Comparison of ENCODE assay signal across 9 cellular contexts in the genomic region with DNA sequence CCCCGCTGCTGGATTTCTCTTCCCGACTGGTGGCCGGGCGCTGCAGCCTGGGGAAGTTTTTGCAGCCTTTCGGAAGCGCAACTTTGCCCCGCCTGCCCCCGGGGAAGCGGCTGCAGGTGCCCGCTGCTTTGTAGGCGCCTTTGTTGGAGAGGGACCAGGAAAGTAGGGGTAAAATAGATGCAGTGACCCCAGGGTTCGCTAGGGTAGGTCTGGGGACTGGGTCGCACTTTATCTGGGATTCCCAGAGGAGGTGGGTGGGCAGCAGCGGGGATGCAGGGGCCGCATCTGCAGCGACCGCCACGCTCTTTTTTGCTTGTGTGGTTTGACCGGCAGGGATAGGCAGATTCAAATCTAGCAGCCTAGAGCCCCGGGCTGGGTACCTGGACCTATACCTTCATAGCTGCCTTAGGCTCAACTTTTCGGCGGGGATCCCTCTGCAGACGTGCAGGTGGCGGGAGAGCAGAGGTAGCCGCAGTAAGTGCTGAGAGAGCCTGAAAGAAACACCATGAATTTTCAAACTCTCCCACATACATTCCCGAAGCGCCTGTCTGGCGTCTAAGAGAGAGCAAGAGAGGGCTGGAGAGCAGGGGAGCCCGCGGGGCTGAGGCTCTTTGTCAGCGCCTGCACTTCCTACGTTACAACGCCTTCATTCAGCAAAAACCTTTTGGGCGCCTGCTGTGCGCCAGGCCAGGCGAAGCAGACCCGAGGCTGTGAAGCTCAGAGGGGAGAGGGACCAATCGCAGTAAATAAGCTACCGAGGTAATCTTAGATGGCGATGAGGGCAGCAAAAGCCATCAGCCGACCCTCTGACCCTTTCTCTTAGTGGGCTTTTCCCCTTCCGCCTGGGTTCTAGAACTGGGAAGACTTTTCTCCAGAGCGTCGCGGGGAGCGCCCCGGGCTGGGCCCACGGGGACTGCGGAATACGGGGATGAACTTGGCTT. TPM values are rescaled to one million over a fixed set of nuclear protein-coding genes. Genes with fewer than 3 reads are reported as not detected.
DNase-seq lines count a peak whose midpoint lies in the region; ATAC-seq and TF ChIP-seq lines count a peak whose summit lies in the region.
"Had no signal": no experiment of that assay in that cellular context is flagged by ENCODE, and none has a peak within 500 bp of the region (broad histone marks: within the 10 kb centered on the region; RNA-seq: fewer than 3 reads in every experiment).

No MANE protein-coding gene starts in this region.

- no peak for ATAC-seq in activated B cell treated with CpG ODN at 0.5 μM for 24 hours (ENCODE audit: low read depth)
- ATAC-seq in GM18502 (IDR thresholded peaks at IDR 0.05; ENCODE audit: poor library complexity, unreplicated experiment), result no peak

- peaks cover 19% of the 10 kb centered on the region for H3K4me1 Mint-ChIP-seq in activated B cell treated with CpG ODN at 0.5 μM for 24 hours

- H3K9ac ChIP-seq in iPS-18a (ENCODE audit: low read length), result no peak overlapping the region

- POLR2A ChIA-PET in activated B cell treated with CpG ODN at 0.5 μM for 24 hours (lab: Charles Lee), result no interaction called here

- H3K4me3 Mint-ChIP-seq in activated B cell treated with CpG ODN at 0.5 μM for 24 hours, result peak overlapping the region; percentile 72

- CTCF ChIA-PET in activated B cell treated with CpG ODN at 0.5 μM for 24 hours (lab: Charles Lee), result no interaction called here

- H3K4me3 ChIP-seq in iPS-18a (ENCODE audit: low read length) (peak overlapping the region; percentile 70), testis (peak overlapping the region; percentile 31 to 61), ovary (no peak overlapping the region)

- H3K9me3 Mint-ChIP-seq in activated B cell treated with CpG ODN at 0.5 μM for 24 hours, result peaks cover 2% of the 10 kb centered on the region

- peak; percentile 9 for DNase-seq in activated naive CD4-positive, alpha-beta T cell treated with Interleukin-2 at 50 U/mL for 16 hours
- no peak for DNase-seq in activated naive CD4-positive, alpha-beta T cell (lab: John Stamatoyannopoulos, UW)
- DNase-seq in activated B cell treated with CpG ODN at 0.5 μM for 24 hours (no peak), testis (peak; percentile 15), ovary (no peak), amygdala (lab: John Stamatoyannopoulos, UW) (no peak)
- DNase-seq: DND-41 had no signal

- H3K27me3 ChIP-seq in iPS-18a (ENCODE audit: control insufficient read depth, insufficient read depth, low read length) (peaks cover 84% of the 10 kb centered on the region), testis (no peaks in the 10 kb centered on the region), ovary (no peaks in the 10 kb centered on the region)

- peaks cover 22% of the 10 kb centered on the region for H3K4me1 ChIP-seq in iPS-18a (ENCODE audit: control insufficient read depth, low read depth, low read length)
- peaks cover 17% of the 10 kb centered on the region for H3K4me1 ChIP-seq in testis
- H3K4me1 ChIP-seq in ovary (ENCODE audit: insufficient read depth), result no peaks in the 10 kb centered on the region

- TF ChIP-seq POLR2A in testis (IDR thresholded peaks at IDR 0.05), result no peak
- no peak for TF ChIP-seq POLR2A in ovary (IDR thresholded peaks at IDR 0.05)

- WGBS in testis, 2 donors, result 1% methylated on average over 50 of the region's 50 CpGs; no CpG with 5 or more reads in 1 of the 2 donors
- WGBS in ovary, 3 donors, result 0 to 1% (median 1%) methylated on average over 49 to 50 of the region's 50 CpGs

- H3K36me3 Mint-ChIP-seq in activated B cell treated with CpG ODN at 0.5 μM for 24 hours (ENCODE audit: low read depth), result no peaks in the 10 kb centered on the region

- no peaks in the 10 kb centered on the region for H3K36me3 ChIP-seq in iPS-18a (ENCODE audit: control insufficient read depth, low read depth, low read length)
- H3K36me3 ChIP-seq in testis (ENCODE audit: low read depth, missing control alignments), result no peaks in the 10 kb centered on the region
- no peaks in the 10 kb centered on the region for H3K36me3 ChIP-seq in ovary

- no peak overlapping the region for H3K27ac Mint-ChIP-seq in activated B cell treated with CpG ODN at 0.5 μM for 24 hours

- peaks cover 42% of the 10 kb centered on the region for H3K27me3 Mint-ChIP-seq in activated B cell treated with CpG ODN at 0.5 μM for 24 hours

- intact Hi-C loops in activated B cell treated with CpG ODN at 0.5 μM for 24 hours (cut with micrococcal nuclease), result loop anchor here (10.0 kb wide), 1 partner anchor 349 kb away; no protein-coding TSS in a partner anchor
- intact Hi-C loops in testis (cut with DNase I; ENCODE audit: low total_unique reads), result no loop called here
- intact Hi-C loops in ovary (cut with DNase I), result no loop called here

- no peak for TF ChIP-seq CTCF in activated B cell treated with CpG ODN at 0.5 μM for 24 hours (IDR thresholded peaks at IDR 0.05)
- TF ChIP-seq CTCF in testis (IDR thresholded peaks at IDR 0.05), result no peak
- no peak for TF ChIP-seq CTCF in ovary (IDR thresholded peaks at IDR 0.05)

- H3K27ac ChIP-seq in iPS-18a (ENCODE audit: low read length) (no peak overlapping the region), testis (no peak overlapping the region), ovary (no peak overlapping the region)

- H3K9me3 ChIP-seq in iPS-18a (ENCODE audit: control insufficient read depth, low read depth, low read length) (no peaks in the 10 kb centered on the region), testis (no peaks in the 10 kb centered on the region), ovary (no peaks in the 10 kb centered on the region)

- TF ChIP-seq EP300 in ovary (IDR thresholded peaks at IDR 0.05), result no peak

RNA-seq across cellular contexts. Expression of gene SV2C, which starts 0.6 kb away (rescaled TPM):
- not detected in 2 replicates for total RNA-seq in activated B cell treated with CpG ODN at 0.5 μM for 24 hours
- total RNA-seq in testis, result under 1 TPM; 0.56 to 0.87 TPM
- 0.24 TPM for polyA plus RNA-seq in testis (ENCODE audit: insufficient read depth, low read depth, low replicate concordance)
- total RNA-seq in ovary, result 1 to 10 TPM in 1 of 7 donors, under 1 TPM in 6; 0.10 to 1.3 (median 0.51) TPM
- under 1 TPM; 0.13 to 0.60 TPM for polyA plus RNA-seq in ovary

Comparison
In these comparisons a context has a peak if more than half of its experiments do, and no peak if none do; other contexts are left out.
1. DNase-seq: peak in activated naive CD4-positive, alpha-beta T cell treated with Interleukin-2 at 50 U/mL for 16 hours (single experiment) and testis (single experiment); none in activated naive CD4-positive, alpha-beta T cell (0 of 4), activated B cell treated with CpG ODN at 0.5 μM for 24 hours (single experiment), ovary (0 of 5) and amygdala (0 of 56).